ENCODE assay signal across 8 cellular contexts in genomic region chr10:101062231-101063161, GRCh38. TPM values are rescaled to one million over a fixed set of nuclear protein-coding genes. Genes with fewer than 3 reads are reported as not detected.
A peak's percentile ranks its signal among the peaks of the same experiment; 100 is the strongest.
DNase-seq lines count a peak whose midpoint lies in the region; ATAC-seq and TF ChIP-seq lines count a peak whose summit lies in the region.

No MANE protein-coding gene starts in this region.

- DNase-seq in T-helper 17 cell = peak; percentile 37 to 52 (median 43)
- DNase-seq in MCF 10A (ENCODE audit: unreplicated experiment) = no peak
- peak; percentile 73 to 84 for DNase-seq in left colon
- peak; percentile 42 to 55 for DNase-seq in stimulated activated CD4-positive, alpha-beta T cell treated with anti-CD3 and anti-CD28 coated beads, Interleukin-4, amount 100 ng/mL, for 48 hours (ENCODE audit: low read depth in 2 of 2)
- DNase-seq in GOT3 (lab: John Stamatoyannopoulos, UW) = no peak
- no peak for DNase-seq in D341Med (ENCODE audit: low spot score)

- H3K4me1 Mint-ChIP-seq in T-helper 17 cell (peaks cover 26% of the 10 kb centered on the region), MCF 10A (ENCODE audit: insufficient read depth, unreplicated experiment) (peaks cover 25% of the 10 kb centered on the region)

- no peaks in the 10 kb centered on the region for H3K36me3 Mint-ChIP-seq in T-helper 17 cell (ENCODE audit: low read depth)
- peaks cover 5% of the 10 kb centered on the region for H3K36me3 Mint-ChIP-seq in MCF 10A (ENCODE audit: insufficient read depth, unreplicated experiment)

- peak; percentile 19 for TF ChIP-seq CTCF in MCF 10A (IDR thresholded peaks at IDR 0.05; ENCODE audit: unreplicated experiment)

- intact Hi-C loops in MCF 10A (cut with micrococcal nuclease) = no loop called here
- intact Hi-C loops in left colon (cut with DNase I, micrococcal nuclease) = no loop called here

- POLR2A ChIA-PET in MCF 10A (lab: Yijun Ruan, JAX) = interaction anchor here (0.7 to 6.7 kb wide), 5 partner anchors 20 to 573 kb away, joined by 3 to 55 read pairs (median 15); partner anchors contain the start of genes PDZD7 and SFXN3

- H3K27ac Mint-ChIP-seq in T-helper 17 cell = no peak overlapping the region
- H3K27ac Mint-ChIP-seq in MCF 10A (ENCODE audit: low read depth, unreplicated experiment) = no peak overlapping the region

- peak; percentile 22; the same call in 1 of the 2 replicates for TF ChIP-seq RAD21 in Ishikawa (IDR thresholded peaks at IDR 0.05; ENCODE audit: low read depth)

- peak overlapping the region; percentile 95; the same call in 1 of the 2 replicates for H3K4me3 ChIP-seq in GM08714 (ENCODE audit: low read length)

- 0 out of 2 replicates have a peak, but pooled peaks have one; percentile 13 for TF ChIP-seq EP300 in Ishikawa (IDR thresholded peaks at IDR 0.05; ENCODE audit: borderline replicate concordance)

- H3K4me3 Mint-ChIP-seq in T-helper 17 cell (peak overlapping the region; percentile 85), MCF 10A (ENCODE audit: unreplicated experiment) (peak overlapping the region; percentile 95)

- no peaks in the 10 kb centered on the region for H3K9me3 ChIP-seq in T-helper 17 cell (ENCODE audit: control insufficient read depth, low read length, poor library complexity, severe bottlenecking)

- no TSS peak for BruUV-seq in MCF 10A (replicated peaks; lab: Mats Ljungman, UMichigan)

- H3K9me3 Mint-ChIP-seq in MCF 10A (ENCODE audit: unreplicated experiment) = no peaks in the 10 kb centered on the region

- ATAC-seq in T-helper 17 cell (peak; percentile 47), left colon (peak; percentile 29)

- CTCF ChIA-PET in MCF 10A (lab: Yijun Ruan, JAX) = interaction anchor here (0.7 to 13.2 kb wide), 8 partner anchors 8 to 80 kb away, joined by 3 to 234 read pairs (median 16); no protein-coding TSS in a partner anchor

- H3K27me3 Mint-ChIP-seq in T-helper 17 cell = peaks cover 29% of the 10 kb centered on the region
- no peaks in the 10 kb centered on the region for H3K27me3 Mint-ChIP-seq in MCF 10A (ENCODE audit: insufficient read depth, unreplicated experiment)

TF ChIP-seq in Ishikawa, 13 proteins besides CTCF, POLR2A, EP300 and RAD21:
- TF ChIP-seq CEBPB (IDR thresholded peaks at IDR 0.05) = peak; percentile 4; the same call in 1 of the 2 replicates
- peak; percentile 63; the same call in 1 of the 2 replicates for TF ChIP-seq NFIC (IDR thresholded peaks at IDR 0.05)
- TF ChIP-seq ZBTB7A (IDR thresholded peaks at IDR 0.05; ENCODE audit: low read depth) = no peak
- no peak for TF ChIP-seq FOXM1 (IDR thresholded peaks at IDR 0.05; ENCODE audit: borderline replicate concordance, low read depth)
- peak; percentile 55; the same call in 1 of the 2 replicates for TF ChIP-seq TEAD4 (IDR thresholded peaks at IDR 0.05)
- no peak for TF ChIP-seq YY1 (IDR thresholded peaks at IDR 0.05; ENCODE audit: low read depth)
- peak; percentile 64; the same call in 1 of the 2 replicates for TF ChIP-seq TCF12 (IDR thresholded peaks at IDR 0.05; ENCODE audit: low read depth)
- no peak for TF ChIP-seq TAF1 (IDR thresholded peaks at IDR 0.05; ENCODE audit: low read depth)
- TF ChIP-seq CREB1 (IDR thresholded peaks at IDR 0.05; ENCODE audit: low read depth) = no peak
- no peak for TF ChIP-seq EGR1 (IDR thresholded peaks at IDR 0.05)
- TF ChIP-seq USF1 (IDR thresholded peaks at IDR 0.05) = 0 out of 2 replicates have a peak, but pooled peaks have one; percentile 26
- TF ChIP-seq, protein P1, sequence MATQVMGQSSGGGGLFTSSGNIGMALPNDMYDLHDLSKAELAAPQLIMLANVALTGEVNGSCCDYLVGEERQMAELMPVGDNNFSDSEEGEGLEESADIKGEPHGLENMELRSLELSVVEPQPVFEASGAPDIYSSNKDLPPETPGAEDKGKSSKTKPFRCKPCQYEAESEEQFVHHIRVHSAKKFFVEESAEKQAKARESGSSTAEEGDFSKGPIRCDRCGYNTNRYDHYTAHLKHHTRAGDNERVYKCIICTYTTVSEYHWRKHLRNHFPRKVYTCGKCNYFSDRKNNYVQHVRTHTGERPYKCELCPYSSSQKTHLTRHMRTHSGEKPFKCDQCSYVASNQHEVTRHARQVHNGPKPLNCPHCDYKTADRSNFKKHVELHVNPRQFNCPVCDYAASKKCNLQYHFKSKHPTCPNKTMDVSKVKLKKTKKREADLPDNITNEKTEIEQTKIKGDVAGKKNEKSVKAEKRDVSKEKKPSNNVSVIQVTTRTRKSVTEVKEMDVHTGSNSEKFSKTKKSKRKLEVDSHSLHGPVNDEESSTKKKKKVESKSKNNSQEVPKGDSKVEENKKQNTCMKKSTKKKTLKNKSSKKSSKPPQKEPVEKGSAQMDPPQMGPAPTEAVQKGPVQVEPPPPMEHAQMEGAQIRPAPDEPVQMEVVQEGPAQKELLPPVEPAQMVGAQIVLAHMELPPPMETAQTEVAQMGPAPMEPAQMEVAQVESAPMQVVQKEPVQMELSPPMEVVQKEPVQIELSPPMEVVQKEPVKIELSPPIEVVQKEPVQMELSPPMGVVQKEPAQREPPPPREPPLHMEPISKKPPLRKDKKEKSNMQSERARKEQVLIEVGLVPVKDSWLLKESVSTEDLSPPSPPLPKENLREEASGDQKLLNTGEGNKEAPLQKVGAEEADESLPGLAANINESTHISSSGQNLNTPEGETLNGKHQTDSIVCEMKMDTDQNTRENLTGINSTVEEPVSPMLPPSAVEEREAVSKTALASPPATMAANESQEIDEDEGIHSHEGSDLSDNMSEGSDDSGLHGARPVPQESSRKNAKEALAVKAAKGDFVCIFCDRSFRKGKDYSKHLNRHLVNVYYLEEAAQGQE (IDR thresholded peaks at IDR 0.05; ENCODE audit: low read depth) = no peak
- peak; percentile 72; the same call in 1 of the 2 replicates for TF ChIP-seq MAX (IDR thresholded peaks at IDR 0.05)

RNA-seq across cellular contexts. Expression of gene KAZALD1, which starts 0.7 kb away (rescaled TPM):
- total RNA-seq in T-helper 17 cell (not detected), MCF 10A (2022) (2.4 and 6.7 TPM in 2 replicates), left colon (10 to 100 TPM; 17.7 to 21.0 TPM)

RNA-seq across cellular contexts. Expression of gene SFXN3, which starts 31.5 kb away (rescaled TPM):
- 10 to 100 TPM; 40.8 to 51.5 TPM for total RNA-seq in T-helper 17 cell
- 39.4 and 55.2 TPM in 2 replicates for total RNA-seq in MCF 10A (2022)
- 10 to 100 TPM; 14.7 to 22.0 TPM for total RNA-seq in left colon

RNA-seq across cellular contexts. Expression of gene PDZD7, which starts 31.6 kb away (rescaled TPM):
- total RNA-seq in T-helper 17 cell (1 to 10 TPM in 1 of 2 donors, under 1 TPM in 1; 0.65 to 1.1 TPM), MCF 10A (2022) (0.27 and 0.58 TPM in 2 replicates), left colon (under 1 TPM; 0.21 to 0.78 TPM)

Comparison
In these comparisons a context has a peak if more than half of its experiments do, and no peak if none do; other contexts are left out.
1. DNase-seq: peak in T-helper 17 cell (3 of 3), left colon (2 of 2) and stimulated activated CD4-positive, alpha-beta T cell treated with anti-CD3 and anti-CD28 coated beads, Interleukin-4, amount 100 ng/mL, for 48 hours (2 of 2); none in MCF 10A (single experiment), GOT3 (single experiment) and D341Med (single experiment).